ENCODE assay signal across 12 cellular contexts in the genomic region with DNA sequence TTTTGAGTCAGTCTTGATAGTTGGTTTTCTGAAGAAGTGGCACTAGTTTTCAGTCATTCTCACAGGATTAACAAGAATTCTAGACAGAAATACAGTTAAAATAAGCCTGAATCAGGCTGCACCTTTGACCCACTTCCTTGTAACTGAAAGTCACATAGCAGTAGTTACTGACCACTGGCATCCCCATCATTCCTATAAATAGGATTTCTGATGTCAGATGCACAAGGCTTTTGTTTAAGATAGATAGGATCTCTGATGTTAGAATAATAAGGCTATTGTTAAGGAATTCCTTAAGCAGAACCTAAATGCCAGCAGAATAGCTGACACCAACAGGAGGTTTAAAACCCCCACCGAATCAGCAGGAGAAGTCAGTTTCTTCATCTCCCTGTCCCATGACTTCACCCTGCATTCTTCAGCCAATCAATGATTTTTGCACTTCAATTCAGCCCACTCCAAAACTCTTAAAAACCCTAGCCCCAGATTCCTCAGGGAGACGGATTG. TPM values are rescaled to one million over a fixed set of nuclear protein-coding genes. Genes with fewer than 3 reads are reported as not detected.
DNase-seq lines count a peak whose midpoint lies in the region; ATAC-seq, FAIRE-seq and TF ChIP-seq lines count a peak whose summit lies in the region.
"Had no signal": no experiment of that assay in that cellular context is flagged by ENCODE, and none has a peak within 500 bp of the region (broad histone marks: within the 10 kb centered on the region; RNA-seq: fewer than 3 reads in every experiment).

No MANE protein-coding gene starts in this region.

- peak overlapping the region; percentile 47 for H3K9ac ChIP-seq in astrocyte (ENCODE audit: low read length)

- H2AFZ ChIP-seq in ACC112 (ENCODE audit: low read length, unreplicated experiment) (no peak overlapping the region), astrocyte (ENCODE audit: low read depth, low read length) (no peak overlapping the region)

- peaks cover 3% of the 10 kb centered on the region for H3K36me3 Mint-ChIP-seq in astrocyte (ENCODE audit: low read depth, unreplicated experiment)

- H3K27me3 ChIP-seq in ACC112 (ENCODE audit: insufficient read depth, low read length) (no peaks in the 10 kb centered on the region), HAP-1 (ENCODE audit: low read depth) (no peaks in the 10 kb centered on the region), astrocyte (ENCODE audit: insufficient read depth, low read length) (no peaks in the 10 kb centered on the region)
- no peaks in the 10 kb centered on the region for H3K27me3 ChIP-seq in effector memory CD4-positive, alpha-beta T cell (replicated peaks; ENCODE audit: control insufficient read depth, insufficient read depth, low read length, poor library complexity, severe bottlenecking)
- H3K27me3 ChIP-seq: right lobe of liver, transverse colon had no signal

- TF ChIP-seq CTCF in astrocyte (IDR thresholded peaks at IDR 0.05; ENCODE audit: insufficient read depth, low read depth, low read length): no peak

- H3K4me1 Mint-ChIP-seq in astrocyte (ENCODE audit: low read depth, unreplicated experiment): peaks cover 32% of the 10 kb centered on the region

- no peaks in the 10 kb centered on the region for H4K20me1 ChIP-seq in astrocyte (ENCODE audit: insufficient read depth, low read length)

- H3K27me3 Mint-ChIP-seq in astrocyte (ENCODE audit: low read depth, unreplicated experiment): no peaks in the 10 kb centered on the region

- peaks cover 2% of the 10 kb centered on the region; the same call in 1 of the 2 replicates for H3K9me3 ChIP-seq in HAP-1
- peaks cover 6% of the 10 kb centered on the region for H3K9me3 ChIP-seq in astrocyte (ENCODE audit: insufficient read depth, low read depth, low read length)
- H3K9me3 ChIP-seq in effector memory CD4-positive, alpha-beta T cell (ENCODE audit: control insufficient read depth, low read length): no peaks in the 10 kb centered on the region
- H3K9me3 ChIP-seq: right lobe of liver, transverse colon had no signal

- no peaks in the 10 kb centered on the region for H3K9me3 Mint-ChIP-seq in astrocyte (ENCODE audit: unreplicated experiment)

- ATAC-seq in HG03045 (IDR thresholded peaks at IDR 0.05; ENCODE audit: unreplicated experiment) (no peak), GM21528 (IDR thresholded peaks at IDR 0.05; ENCODE audit: low FRiP score, unreplicated experiment) (no peak)
- ATAC-seq: right lobe of liver had no signal

- peak overlapping the region; percentile 47 for H3K4me2 ChIP-seq in astrocyte (ENCODE audit: low read length)

- H3K36me3 ChIP-seq in ACC112 (ENCODE audit: insufficient read depth, low read length) (no peaks in the 10 kb centered on the region), HAP-1 (replicated peaks) (no peaks in the 10 kb centered on the region), astrocyte (ENCODE audit: insufficient read depth, low read length) (no peaks in the 10 kb centered on the region)
- no peaks in the 10 kb centered on the region for H3K36me3 ChIP-seq in effector memory CD4-positive, alpha-beta T cell (ENCODE audit: control insufficient read depth, insufficient read depth, low read length)
- H3K36me3 ChIP-seq: right lobe of liver, transverse colon had no signal

- no peak overlapping the region for H3K4me3 Mint-ChIP-seq in astrocyte (ENCODE audit: unreplicated experiment)

- FAIRE-seq in astrocyte (lab: Jason Lieb, UNC): no peak

- H3K4me1 ChIP-seq in ACC112 (ENCODE audit: control insufficient read depth, insufficient read depth, low read length, unreplicated experiment) (peaks cover 10% of the 10 kb centered on the region), HAP-1 (peaks cover 17% of the 10 kb centered on the region), astrocyte (ENCODE audit: insufficient read depth, low read length) (peaks cover 4% of the 10 kb centered on the region)
- no peaks in the 10 kb centered on the region for H3K4me1 ChIP-seq in effector memory CD4-positive, alpha-beta T cell (ENCODE audit: control insufficient read depth, insufficient read depth, low read length, poor library complexity, severe bottlenecking)
- H3K4me1 ChIP-seq: right lobe of liver, transverse colon had no signal

- DNase-seq in HAP-1 (ENCODE audit: low spot score in 2 of 2) (peak; percentile 36 to 78), astrocyte (ENCODE audit: low read depth) (peak; percentile 91), iris pigment epithelial cell (ENCODE audit: low read depth) (peak; percentile 22), KBM-7 (no peak)
- DNase-seq in effector memory CD4-positive, alpha-beta T cell: no peak
- DNase-seq: caudate nucleus, NCI-H2227 treated with DMSO at 0.1 percent for 48 hours, right lobe of liver, transverse colon had no signal

- H3K4me3 ChIP-seq in ACC112 (ENCODE audit: low read depth, low read length): no peak overlapping the region
- H3K4me3 ChIP-seq in HAP-1: no peak overlapping the region
- no peak overlapping the region for H3K4me3 ChIP-seq in astrocyte (ENCODE audit: insufficient read depth, low read depth, low read length)
- no peak overlapping the region for H3K4me3 ChIP-seq in effector memory CD4-positive, alpha-beta T cell (ENCODE audit: insufficient read depth, low read depth, low read length, poor library complexity, severe bottlenecking)
- H3K4me3 ChIP-seq: right lobe of liver, transverse colon had no signal

- peak overlapping the region; percentile 86 for H3K27ac Mint-ChIP-seq in astrocyte (ENCODE audit: unreplicated experiment)

- 0 out of 2 replicates have a peak overlapping the region, but pooled peaks have one; percentile 2 for H3K27ac ChIP-seq in ACC112 (ENCODE audit: low read depth, low read length)
- H3K27ac ChIP-seq in astrocyte (ENCODE audit: low read depth, low read length): peak overlapping the region; percentile 76
- no peak overlapping the region for H3K27ac ChIP-seq in effector memory CD4-positive, alpha-beta T cell (ENCODE audit: insufficient read depth, low read length, poor library complexity, severe bottlenecking)
- H3K27ac ChIP-seq: right lobe of liver, transverse colon had no signal

- in situ Hi-C loops in HAP-1 (cut with MboI; ENCODE audit: low sequenced_read_pairs): no loop called here
- in situ Hi-C loops in KBM-7 (cut with MboI; ENCODE audit: low pct_unique_long_range_greater_than_20kb, low sequenced_read_pairs): no loop called here

- H3K79me2 ChIP-seq in ACC112 (ENCODE audit: control insufficient read depth, insufficient read depth, low read length, unreplicated experiment) (no peaks in the 10 kb centered on the region), astrocyte (ENCODE audit: insufficient read depth, low read length) (no peaks in the 10 kb centered on the region)

RNA-seq across cellular contexts. Expression of a gene that starts 30.6 kb away (rescaled TPM):
- 8.4 and 9.3 TPM in 2 replicates for total RNA-seq in astrocyte

RNA-seq across cellular contexts. Expression of a gene that starts 58.0 kb away (rescaled TPM):
- total RNA-seq in astrocyte: 48.0 and 57.2 TPM in 2 replicates

Comparison
In these comparisons a context has a peak if more than half of its experiments do, and no peak if none do; other contexts are left out.
1. DNase-seq: peak in HAP-1 (2 of 2), astrocyte (single experiment) and iris pigment epithelial cell (single experiment); none in KBM-7 (single experiment) and effector memory CD4-positive, alpha-beta T cell (0 of 3).